Comparison of ENCODE assay signal across 10 cellular contexts in the genomic region with DNA sequence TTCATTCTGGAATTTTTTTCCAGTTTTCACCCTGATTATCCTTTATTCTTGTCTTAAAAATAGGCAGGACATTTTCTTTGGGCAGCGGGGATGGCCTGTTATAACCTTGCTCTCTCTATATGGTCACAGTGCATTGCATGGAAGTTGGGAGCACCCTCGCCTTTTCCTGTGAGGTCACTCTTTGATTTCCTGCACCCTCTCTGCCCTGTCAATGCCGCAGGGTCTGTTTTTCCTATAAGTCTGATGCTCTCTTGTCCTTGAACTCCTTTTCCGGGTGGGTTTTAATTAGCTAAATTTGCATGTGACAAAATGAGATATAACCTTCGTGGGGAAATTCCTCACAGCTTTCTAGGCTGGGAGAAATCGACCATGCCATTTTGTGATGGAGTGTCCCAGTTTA.
"Had no signal": no experiment of that assay in that cellular context is flagged by ENCODE, and none has a peak within 500 bp of the region (broad histone marks: within the 10 kb centered on the region; RNA-seq: fewer than 3 reads in every experiment).

No MANE protein-coding gene starts in this region.

- H3K4me3 ChIP-seq: mucosa of descending colon, prostate gland, stomach had no signal

- DNase-seq: activated CD4-positive, alpha-beta T cell treated with anti-CD3 and anti-CD28 coated beads, Interleukin-2, amount 50 U/mL, for 1 hour; activated CD4-positive, CD25-positive, alpha-beta regulatory T cell; amniotic stem cell; brain microvascular endothelial cell; dermis blood vessel endothelial cell; mucosa of descending colon; stimulated activated CD4-positive, alpha-beta T cell treated with anti-CD3 and anti-CD28 coated beads, Interleukin-4, amount 100 ng/mL, for 24 hours; stomach had no signal

- H3K9me3 ChIP-seq: mucosa of descending colon, prostate gland, stomach had no signal

- ATAC-seq: mucosa of descending colon; natural killer cell treated with Interleukin-12 subunit alpha and Interleukin-12 subunit beta and Interleukin-15 and Interleukin-18, amount 100 ng/mL, for 72 hours had no signal

- H3K36me3 ChIP-seq: brain microvascular endothelial cell, prostate gland, stomach had no signal

- H3K27me3 ChIP-seq: brain microvascular endothelial cell, stomach had no signal

- H3K27ac ChIP-seq: brain microvascular endothelial cell, prostate gland had no signal

- H3K4me1 ChIP-seq: prostate gland had no signal
